ENCODE assay signal across 8 cellular contexts in genomic region chr6:43608310-43608763, GRCh38. TPM values are rescaled to one million over a fixed set of nuclear protein-coding genes. Genes with fewer than 3 reads are reported as not detected.
A peak's percentile ranks its signal among the peaks of the same experiment; 100 is the strongest.
DNase-seq lines count a peak whose midpoint lies in the region; ATAC-seq and TF ChIP-seq lines count a peak whose summit lies in the region.

No MANE protein-coding gene starts in this region.

- CTCF ChIA-PET in WTC11 (lab: Charles Lee): interaction anchor here (0.7 to 2.0 kb wide), 15 partner anchors 8 to 471 kb away, joined by 3 to 14 read pairs (median 4); partner anchors contain the start of genes GTPBP2, MAD2L1BP, POLR1C and RSPH9

- H3K9me3 Mint-ChIP-seq in WTC11: no peaks in the 10 kb centered on the region

- ATAC-seq in WTC11 (peak; percentile 84), HG03378 (IDR thresholded peaks at IDR 0.05; ENCODE audit: unreplicated experiment) (no peak)

- H3K4me2 ChIP-seq in GM23248 (ENCODE audit: unreplicated experiment): no peak overlapping the region

- no peaks in the 10 kb centered on the region for H4K20me1 ChIP-seq in GM23248 (ENCODE audit: insufficient read depth)

- H3K4me3 ChIP-seq in GM23248: no peak overlapping the region

- WGBS in GM23248 (ENCODE audit: low coverage in 1 of 2, low lambda C conversion rate in 2 of 2, missing lambda C conversion rate in 2 of 2), 2 experiments: 4% methylated on average over 5 of the region's 5 CpGs

- peak; percentile 61 for DNase-seq in AG08396 (ENCODE audit: low spot score)
- peak; percentile 82 for DNase-seq in GM23248
- DNase-seq in NCI-H226: peak; percentile 40
- peak; percentile 79 for DNase-seq in WTC11 (ENCODE audit: low spot score)
- DNase-seq in cerebellum (ENCODE audit: low spot score): peak; percentile 64
- DNase-seq in left kidney (ENCODE audit: low read depth, low spot score): peak; percentile 91
- DNase-seq in stimulated activated CD4-positive, alpha-beta T cell treated with anti-CD3 and anti-CD28 coated beads, TNF-alpha, amount 100 ng/mL, for 24 hours (ENCODE audit: low read depth in 3 of 3): peak; percentile 28 to 54 (median 40)

- no peaks in the 10 kb centered on the region for H3K27me3 Mint-ChIP-seq in WTC11 (ENCODE audit: low read depth)

- no peaks in the 10 kb centered on the region for H3K9me3 ChIP-seq in GM23248 (ENCODE audit: low read depth)

- H3K79me2 ChIP-seq in GM23248 (ENCODE audit: insufficient read depth): peaks cover 3% of the 10 kb centered on the region; the same call in 1 of the 2 replicates

- no peaks in the 10 kb centered on the region for H3K27me3 ChIP-seq in GM23248 (replicated peaks; ENCODE audit: insufficient read depth)

- in situ Hi-C loops in GM23248 (cut with MboI): no loop called here

- peak overlapping the region; percentile 33; the same call in 1 of the 2 replicates for H3K9ac ChIP-seq in GM23248

- H3F3A ChIP-seq in GM23248 (ENCODE audit: insufficient read depth): peaks cover 69% of the 10 kb centered on the region

- H3K4me1 ChIP-seq in GM23248 (ENCODE audit: insufficient read depth): peaks cover 18% of the 10 kb centered on the region

- peaks cover 54% of the 10 kb centered on the region for H3K36me3 ChIP-seq in GM23248 (ENCODE audit: low read depth)

- peaks cover 30% of the 10 kb centered on the region for H3K36me3 Mint-ChIP-seq in WTC11

- peak overlapping the region; percentile 48; the same call in 1 of the 2 replicates for H3K27ac Mint-ChIP-seq in WTC11

- H3K4me3 Mint-ChIP-seq in WTC11: no peak overlapping the region

- H3K9me2 ChIP-seq in GM23248 (ENCODE audit: insufficient read depth): no peaks in the 10 kb centered on the region

- H3K27ac ChIP-seq in GM23248: 0 out of 2 replicates have a peak overlapping the region, but pooled peaks have one; percentile 22

- no peaks in the 10 kb centered on the region for H3K4me1 Mint-ChIP-seq in WTC11

- POLR2A ChIA-PET in WTC11 (lab: Charles Lee): no interaction called here

- TF ChIP-seq CTCF in WTC11 (IDR thresholded peaks at IDR 0.05): peak; percentile 76

- no peak overlapping the region for H2AFZ ChIP-seq in GM23248

TF ChIP-seq in WTC11, 78 proteins besides CTCF, POLR2A, EP300 and RAD21:
- TF ChIP-seq GTF2I (CRISPR knock-in tag; conservative IDR thresholded peaks at IDR 0.05): 0 out of 2 replicates have a peak, but pooled peaks have one; percentile 9
- TF ChIP-seq PRDM15 (CRISPR knock-in tag; IDR thresholded peaks at IDR 0.05): no peak
- TF ChIP-seq SMAD3 (CRISPR knock-in tag; IDR thresholded peaks at IDR 0.05; ENCODE audit: borderline replicate concordance): no peak
- TF ChIP-seq TEAD1 (CRISPR knock-in tag; IDR thresholded peaks at IDR 0.05): no peak
- TF ChIP-seq NR1H2 (CRISPR knock-in tag; IDR thresholded peaks at IDR 0.05): no peak
- no peak for TF ChIP-seq ELF4 (CRISPR knock-in tag; IDR thresholded peaks at IDR 0.05; ENCODE audit: low read depth)

RNA-seq across cellular contexts. Expression of gene GTPBP2, which starts 20.7 kb away (rescaled TPM):
- total RNA-seq in GM23248 (2014; rRNA removed; shearing (Covaris generic)): 80.7 and 88.3 TPM in 2 replicates
- polyA plus RNA-seq in GM23248 (2016; fragmentation: Nextera tagmentation; extraction: Ambion mirVana): 15.5 and 15.9 TPM in 2 replicates
- total RNA-seq in WTC11 (2021) (61.1 to 76.4 TPM (median 63.4 TPM) in 3 replicates), cerebellum (37.7 TPM)

RNA-seq across cellular contexts. Expression of gene MAD2L1BP, which starts 27.3 kb away (rescaled TPM):
- total RNA-seq in GM23248 (2014; rRNA removed; shearing (Covaris generic)): 33.1 and 33.9 TPM in 2 replicates
- polyA plus RNA-seq in GM23248 (2016; fragmentation: Nextera tagmentation; extraction: Ambion mirVana): 32.9 and 34.2 TPM in 2 replicates
- total RNA-seq in WTC11 (2021): 28.6 to 31.6 TPM (median 30.1 TPM) in 3 replicates
- 11.9 TPM for total RNA-seq in cerebellum

RNA-seq across cellular contexts. Expression of gene POLH, which starts 32.4 kb away (rescaled TPM):
- total RNA-seq in GM23248 (2014; rRNA removed; shearing (Covaris generic)): 27.6 and 28.6 TPM in 2 replicates
- polyA plus RNA-seq in GM23248 (2016; fragmentation: Nextera tagmentation; extraction: Ambion mirVana): 23.0 and 25.3 TPM in 2 replicates
- total RNA-seq in WTC11 (2021): 17.5 to 28.0 TPM (median 20.6 TPM) in 3 replicates
- 12.8 TPM for total RNA-seq in cerebellum

RNA-seq across cellular contexts. Expression of gene XPO5, which starts 32.5 kb away (rescaled TPM):
- 27.6 and 29.5 TPM in 2 replicates for total RNA-seq in GM23248 (2014; rRNA removed; shearing (Covaris generic))
- polyA plus RNA-seq in GM23248 (2016; fragmentation: Nextera tagmentation; extraction: Ambion mirVana): 17.9 and 18.8 TPM in 2 replicates
- total RNA-seq in WTC11 (2021): 84.9 to 97.8 TPM (median 86.0 TPM) in 3 replicates
- total RNA-seq in cerebellum: 54.6 TPM

RNA-seq across cellular contexts. Expression of gene RSPH9, which starts 36.5 kb away (rescaled TPM):
- total RNA-seq in GM23248 (2014; rRNA removed; shearing (Covaris generic)): 0.11 TPM in 1 of 2 replicates, not detected in the other
- polyA plus RNA-seq in GM23248 (2016; fragmentation: Nextera tagmentation; extraction: Ambion mirVana): 1.2 and 1.3 TPM in 2 replicates
- total RNA-seq in WTC11 (2021) (0.16 to 0.35 TPM (median 0.32 TPM) in 3 replicates), cerebellum (3.4 TPM)

Comparison
In these comparisons a context has a peak if more than half of its experiments do, and no peak if none do; other contexts are left out.
1. DNase-seq: peak in every context shown above with its lines; median percentile 91 in left kidney; 82 in GM23248; 79 in WTC11; 64 in cerebellum; 61 in AG08396; 40 in NCI-H226; 40 in stimulated activated CD4-positive, alpha-beta T cell treated with anti-CD3 and anti-CD28 coated beads, TNF-alpha, amount 100 ng/mL, for 24 hours.